ENCODE assay signal across 13 cellular contexts in the genomic region with DNA sequence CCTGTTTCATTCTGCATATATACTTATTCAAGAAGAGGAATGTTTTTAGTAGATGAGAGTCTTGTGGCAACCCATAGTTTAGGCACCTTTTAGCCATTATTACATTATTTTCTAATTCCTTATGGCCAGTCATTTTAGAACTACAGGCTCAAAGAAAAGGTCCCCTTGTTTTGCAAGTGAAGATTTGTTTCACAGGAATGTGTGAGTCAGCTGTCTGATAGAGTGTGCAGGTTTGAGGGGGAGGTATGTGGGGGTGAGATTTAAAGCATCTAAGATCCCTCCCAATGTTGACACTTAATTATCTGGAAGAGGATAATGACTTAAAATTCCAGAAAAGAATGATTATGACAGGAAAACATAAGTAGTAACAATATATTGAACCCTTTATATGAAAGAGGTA.
"Had no signal": no experiment of that assay in that cellular context is flagged by ENCODE, and none has a peak within 500 bp of the region (broad histone marks: within the 10 kb centered on the region; RNA-seq: fewer than 3 reads in every experiment).

No MANE protein-coding gene starts in this region.

- H3K27me3 ChIP-seq: cardiac muscle cell, transverse colon, uterus had no signal

- H3K36me3 ChIP-seq: cardiac muscle cell, transverse colon, uterus, WERI-Rb-1 had no signal

- H3K4me3 ChIP-seq: cardiac muscle cell, transverse colon, uterus had no signal

- H3K27ac ChIP-seq: cardiac muscle cell, transverse colon, uterus, WERI-Rb-1 had no signal

- H3K9me3 ChIP-seq: transverse colon, uterus had no signal

- ATAC-seq: left ventricle myocardium superior; sciatic nerve; stimulated activated memory B cell treated with anti-CD40 and anti-IgM and Interleukin-4, amounts not matched to agents 10 μg/mL and 1 μg/mL and 100 μg/mL, for 72 hours; T-cell had no signal

- DNase-seq: activated CD4-positive, alpha-beta T cell treated with anti-CD3 and anti-CD28 coated beads, Interleukin-2, amount 50 U/mL, for 1 hour; activated CD4-positive, CD25-positive, alpha-beta regulatory T cell treated with anti-CD3 and anti-CD28 coated beads, Interleukin-2, amount 50 U/mL, for 72 hours; activated T-cell treated with anti-CD3 and anti-CD28 coated beads, Interleukin-2, amount 50 U/mL, for 1 hour; left ventricle myocardium superior; small intestine; stimulated activated CD4-positive, alpha-beta T cell treated with anti-CD3 and anti-CD28 coated beads, Interleukin-15, amount 100 ng/mL, for 24 hours; T-cell; transverse colon; uterus; WERI-Rb-1 had no signal

- H3K4me1 ChIP-seq: transverse colon, uterus had no signal
